1 cellular context compared by ENCODE assay signal in genomic region chr3:143352850-143353550, GRCh38.
TF ChIP-seq lines count a peak whose summit lies in the region.

No MANE protein-coding gene starts in this region.

TF ChIP-seq in K562, 482 proteins besides CTCF, POLR2A, EP300 and RAD21 (continued from another document):
- TF ChIP-seq ZNF655 (CRISPR knock-in tag; IDR thresholded peaks at IDR 0.05) (no peak), ZBTB17 (CRISPR knock-in tag; IDR thresholded peaks at IDR 0.05) (no peak), ETS1 (conservative IDR thresholded peaks at IDR 0.05; ENCODE audit: control insufficient read depth, low read depth, low read length) (no peak), SMAD1 (IDR thresholded peaks at IDR 0.05; ENCODE audit: low read depth, low read length, partially characterized antibody) (no peak), ZBTB5 (IDR thresholded peaks at IDR 0.05) (no peak)
